Comparison of ENCODE assay signal across 18 cellular contexts in genomic region chr6:106476326-106477105, GRCh38.
DNase-seq lines count a peak whose midpoint lies in the region; TF ChIP-seq lines count a peak whose summit lies in the region.
"Had no signal": no experiment of that assay in that cellular context is flagged by ENCODE, and none has a peak within 500 bp of the region (broad histone marks: within the 10 kb centered on the region; RNA-seq: fewer than 3 reads in every experiment).

No MANE protein-coding gene starts in this region.

- no peak overlapping the region for H2BK12ac ChIP-seq in mesenchymal stem cell (ENCODE audit: low read length in 2 of 2)

- no peak overlapping the region for H3K4ac ChIP-seq in mesenchymal stem cell (ENCODE audit: low read depth in 1 of 2, low read length in 2 of 2)

- H2BK15ac ChIP-seq in mesenchymal stem cell (ENCODE audit: low read depth, poor library complexity, severe bottlenecking): no peak overlapping the region

- no peak overlapping the region for H3K27ac Mint-ChIP-seq in T-helper 2 cell treated with Interferon-gamma antibody and Interleukin-4, amounts not matched to agents 5 μg/mL and 100 μg/mL, for 36 hours
- H3K27ac Mint-ChIP-seq: nephron progenitor cell had no signal

- no peak overlapping the region for H2BK5ac ChIP-seq in mesenchymal stem cell (ENCODE audit: low read depth, low read length, poor library complexity, severe bottlenecking)

- H3K27ac ChIP-seq in mesenchymal stem cell (ENCODE audit: low read length, poor library complexity, severe bottlenecking): no peak overlapping the region
- H3K27ac ChIP-seq: coronary artery, esophagus muscularis mucosa, right atrium auricular region, upper lobe of left lung had no signal

- H2BK120ac ChIP-seq in mesenchymal stem cell (ENCODE audit: low read depth, low read length): no peak overlapping the region

- H3K9me3 Mint-ChIP-seq in T-helper 2 cell treated with Interferon-gamma antibody and Interleukin-4, amounts not matched to agents 5 μg/mL and 100 μg/mL, for 36 hours: no peaks in the 10 kb centered on the region
- H3K9me3 Mint-ChIP-seq: CD4-positive, alpha-beta memory T cell had no signal

- H3K4me3 ChIP-seq in choroid plexus epithelial cell (ENCODE audit: low read depth, low read length) (no peak overlapping the region), mesenchymal stem cell (ENCODE audit: insufficient read depth in 1 of 2, low read depth in 1 of 2, low read length in 2 of 2) (no peak overlapping the region)
- H3K4me3 ChIP-seq: coronary artery, esophagus muscularis mucosa, lung, right atrium auricular region, upper lobe of left lung had no signal

- no peaks in the 10 kb centered on the region for H3K27me3 ChIP-seq in mesenchymal stem cell (ENCODE audit: control insufficient read depth in 1 of 2, insufficient read depth in 1 of 2, low read length in 2 of 2)
- H3K27me3 ChIP-seq: esophagus muscularis mucosa, right atrium auricular region, upper lobe of left lung had no signal

- DNase-seq in H4 (ENCODE audit: low spot score) (peak; percentile 6), NCI-H226 (peak; percentile 80), choroid plexus epithelial cell (ENCODE audit: low read depth) (peak; percentile 39), mesenchymal stem cell (peak; percentile 55), NCI-H345 (lab: John Stamatoyannopoulos, UW) (no peak), middle frontal gyrus (ENCODE audit: extremely low spot score, low spot score) (no peak)
- DNase-seq in T-helper 2 cell treated with Interferon-gamma antibody and Interleukin-4, amounts not matched to agents 5 μg/mL and 100 μg/mL, for 36 hours (ENCODE audit: low spot score): no peak
- DNase-seq: activated CD8-positive, alpha-beta memory T cell treated with anti-CD3 and anti-CD28 coated beads, Interleukin-2, amount 50 U/mL, for 4 hours; CD4-positive, alpha-beta memory T cell; NCI-H1105 treated with DMSO at 0.1 percent for 48 hours; nephron progenitor cell; stimulated activated CD4-positive, alpha-beta T cell treated with anti-CD3 and anti-CD28 coated beads, Interleukin-1b, Interleukin-23, amount 100 ng/mL, for 48 hours; stimulated activated CD8-positive, alpha-beta memory T cell treated with anti-CD3 and anti-CD28 coated beads, Interleukin-4, amount 100 ng/mL, for 48 hours; upper lobe of left lung had no signal

- H3K4me3 Mint-ChIP-seq in T-helper 2 cell treated with Interferon-gamma antibody and Interleukin-4, amounts not matched to agents 5 μg/mL and 100 μg/mL, for 36 hours: no peak overlapping the region
- H3K4me3 Mint-ChIP-seq: CD4-positive, alpha-beta memory T cell; nephron progenitor cell had no signal

- no peak overlapping the region for H4K8ac ChIP-seq in mesenchymal stem cell (ENCODE audit: low read length)

- H3K79me1 ChIP-seq in mesenchymal stem cell (replicated peaks; ENCODE audit: low read length, poor library complexity, severe bottlenecking): no peaks in the 10 kb centered on the region

- H3K14ac ChIP-seq in mesenchymal stem cell (ENCODE audit: low read length in 2 of 2): no peak overlapping the region

- TF ChIP-seq CTCF in choroid plexus epithelial cell (conservative IDR thresholded peaks at IDR 0.05; ENCODE audit: low read depth, low read length): no peak

- no peaks in the 10 kb centered on the region for H3K36me3 Mint-ChIP-seq in T-helper 2 cell treated with Interferon-gamma antibody and Interleukin-4, amounts not matched to agents 5 μg/mL and 100 μg/mL, for 36 hours (ENCODE audit: low read depth)
- H3K36me3 Mint-ChIP-seq: CD4-positive, alpha-beta memory T cell had no signal

- H3K18ac ChIP-seq in mesenchymal stem cell (ENCODE audit: low read depth in 1 of 2, low read length in 2 of 2): no peak overlapping the region

- WGBS in mesenchymal stem cell: no CpG with 5 or more reads among the region's 2 CpGs

- H3K9ac ChIP-seq in mesenchymal stem cell (ENCODE audit: low read length): no peak overlapping the region

- no peaks in the 10 kb centered on the region for H3K27me3 Mint-ChIP-seq in T-helper 2 cell treated with Interferon-gamma antibody and Interleukin-4, amounts not matched to agents 5 μg/mL and 100 μg/mL, for 36 hours (ENCODE audit: low read depth)
- H3K27me3 Mint-ChIP-seq: CD4-positive, alpha-beta memory T cell had no signal

- no peak overlapping the region for H3K4me2 ChIP-seq in mesenchymal stem cell (ENCODE audit: low read length, poor library complexity, severe bottlenecking)

- H4K91ac ChIP-seq in mesenchymal stem cell (ENCODE audit: low read length): no peak overlapping the region

- H2AFZ ChIP-seq in mesenchymal stem cell (ENCODE audit: low read depth, low read length): no peak overlapping the region

- H2AK5ac ChIP-seq in mesenchymal stem cell (ENCODE audit: low read length, severe bottlenecking): no peak overlapping the region

- H3K4me1 ChIP-seq in mesenchymal stem cell (ENCODE audit: control insufficient read depth, insufficient read depth, low read depth, low read length): peaks cover 3% of the 10 kb centered on the region
- H3K4me1 ChIP-seq: esophagus muscularis mucosa, right atrium auricular region, upper lobe of left lung had no signal

- no peaks in the 10 kb centered on the region for H3K36me3 ChIP-seq in mesenchymal stem cell (ENCODE audit: control insufficient read depth in 1 of 2, insufficient read depth in 2 of 2, low read depth in 1 of 2, low read length in 2 of 2)
- H3K36me3 ChIP-seq: esophagus muscularis mucosa, right atrium auricular region, upper lobe of left lung had no signal

- H3K9me3 ChIP-seq in mesenchymal stem cell (ENCODE audit: control insufficient read depth, low read length): no peaks in the 10 kb centered on the region
- H3K9me3 ChIP-seq: esophagus muscularis mucosa, right atrium auricular region, upper lobe of left lung had no signal

- no peaks in the 10 kb centered on the region for H3K4me1 Mint-ChIP-seq in T-helper 2 cell treated with Interferon-gamma antibody and Interleukin-4, amounts not matched to agents 5 μg/mL and 100 μg/mL, for 36 hours (ENCODE audit: low read depth)
- H3K4me1 Mint-ChIP-seq: nephron progenitor cell had no signal

- H3K23ac ChIP-seq in mesenchymal stem cell (ENCODE audit: low read length in 2 of 2): no peak overlapping the region

Comparison
In these comparisons a context has a peak if more than half of its experiments do, and no peak if none do; other contexts are left out.
1. DNase-seq: peak in H4 (single experiment), NCI-H226 (single experiment), choroid plexus epithelial cell (single experiment) and mesenchymal stem cell (single experiment); none in NCI-H345 (single experiment), T-helper 2 cell treated with Interferon-gamma antibody and Interleukin-4, amounts not matched to agents 5 μg/mL and 100 μg/mL, for 36 hours (single experiment) and middle frontal gyrus (single experiment).